ENCODE assay signal across 14 cellular contexts in genomic region chr22:46657996-46658947, GRCh38.
"Had no signal": no experiment of that assay in that cellular context is flagged by ENCODE, and none has a peak within 500 bp of the region (broad histone marks: within the 10 kb centered on the region; RNA-seq: fewer than 3 reads in every experiment).

No MANE protein-coding gene starts in this region.

- DNase-seq: activated effector memory CD4-positive, alpha-beta T cell treated with Interleukin-2 at 50 U/mL for 16 hours; gastrocnemius medialis; heart right ventricle; islet precursor cell; left ventricle myocardium inferior; mesendoderm; ovary; stimulated activated CD4-positive, alpha-beta T cell treated with anti-CD3 and anti-CD28 coated beads, Interleukin-4, amount 100 ng/mL, for 1 hour; stimulated activated CD8-positive, alpha-beta memory T cell treated with anti-CD3 and anti-CD28 coated beads, Interleukin-4, amount 100 ng/mL, for 48 hours; stimulated activated naive CD8-positive, alpha-beta T cell treated with anti-CD3 and anti-CD28 coated beads, Interleukin-15, amount 100 ng/mL, for 72 hours had no signal

- H3K9me3 Mint-ChIP-seq: stimulated activated naive CD8-positive, alpha-beta T cell treated with anti-CD3 and anti-CD28 coated beads, Interleukin-15, amount 100 ng/mL, for 72 hours had no signal

- H3K36me3 ChIP-seq: ascending aorta, cardiac muscle cell, gastrocnemius medialis, ovary, thoracic aorta had no signal

- H3K4me3 Mint-ChIP-seq: stimulated activated naive CD8-positive, alpha-beta T cell treated with anti-CD3 and anti-CD28 coated beads, Interleukin-15, amount 100 ng/mL, for 72 hours had no signal

- H3K4me3 ChIP-seq: ascending aorta, cardiac muscle cell, gastrocnemius medialis, heart right ventricle, left ventricle myocardium inferior, ovary, thoracic aorta had no signal

- H3K9me3 ChIP-seq: ascending aorta, gastrocnemius medialis, heart right ventricle, left ventricle myocardium inferior, ovary, thoracic aorta had no signal

- H3K4me1 ChIP-seq: ascending aorta had no signal

- ATAC-seq: activated CD4-positive, CD25-positive, alpha-beta regulatory T cell treated with anti-CD3 and anti-CD28 coated beads, Interleukin-2, amount 50 U/mL, for 24 hours; gastrocnemius medialis; stimulated activated naive CD8-positive, alpha-beta T cell treated with anti-CD3 and anti-CD28 coated beads, Interleukin-15, amount 100 ng/mL, for 72 hours had no signal

- H3K27me3 Mint-ChIP-seq: stimulated activated naive CD8-positive, alpha-beta T cell treated with anti-CD3 and anti-CD28 coated beads, Interleukin-15, amount 100 ng/mL, for 72 hours had no signal
